Comparison of ENCODE assay signal across 16 cellular contexts in genomic region chr22:42318967-42319366, GRCh38. TPM values are rescaled to one million over a fixed set of nuclear protein-coding genes. Genes with fewer than 3 reads are reported as not detected.
A peak's percentile ranks its signal among the peaks of the same experiment; 100 is the strongest.
DNase-seq lines count a peak whose midpoint lies in the region; TF ChIP-seq lines count a peak whose summit lies in the region.
"Had no signal": no experiment of that assay in that cellular context is flagged by ENCODE, and none has a peak within 500 bp of the region (broad histone marks: within the 10 kb centered on the region; RNA-seq: fewer than 3 reads in every experiment).

No MANE protein-coding gene starts in this region.

- H3K27me3 Mint-ChIP-seq in glutamatergic neuron (ENCODE audit: unreplicated experiment) = peaks cover 19% of the 10 kb centered on the region
- H3K27me3 Mint-ChIP-seq: CD4-positive, alpha-beta T cell had no signal

- no peak for TF ChIP-seq CTCF in esophagus squamous epithelium (IDR thresholded peaks at IDR 0.05)
- TF ChIP-seq CTCF in thyroid gland (IDR thresholded peaks at IDR 0.05) = no peak
- no peak for TF ChIP-seq CTCF in stomach (IDR thresholded peaks at IDR 0.05)
- TF ChIP-seq CTCF in glutamatergic neuron (IDR thresholded peaks at IDR 0.05; ENCODE audit: partially characterized antibody, unreplicated experiment) = no peak

- DNase-seq in caudate nucleus (lab: John Stamatoyannopoulos, UW) (no peak), esophagus squamous epithelium (lab: John Stamatoyannopoulos, UW) (no peak), thyroid gland (no peak), stomach (no peak), glutamatergic neuron (no peak), HT-29 (ENCODE audit: low spot score) (no peak)
- DNase-seq: BE2C; CD4-positive, alpha-beta T cell; DND-41; H9; Kasumi-1; NCI-H1694 treated with DMSO at 0.1 percent for 48 hours; NCI-H526; OCI-M1 had no signal

- H3K36me3 ChIP-seq in BLaER1 treated with 17β-estradiol and CSF1 and Interleukin-3, amounts not matched to agents 10 nM and 100 nM = no peaks in the 10 kb centered on the region
- H3K36me3 ChIP-seq in esophagus squamous epithelium (no peaks in the 10 kb centered on the region), thyroid gland (no peaks in the 10 kb centered on the region), stomach (no peaks in the 10 kb centered on the region)
- H3K36me3 ChIP-seq: BE2C, SJSA1 had no signal

- H4K20me1 ChIP-seq in BLaER1 treated with 17β-estradiol and CSF1 and Interleukin-3, amounts not matched to agents 10 nM and 100 nM = peaks cover 0 to 34% (median 6%) of the 10 kb centered on the region in 11 experiments; a peak in 11 of 22 replicates

- no peak for TF ChIP-seq POLR2A in esophagus squamous epithelium (IDR thresholded peaks at IDR 0.05)
- no peak for TF ChIP-seq POLR2A in thyroid gland (IDR thresholded peaks at IDR 0.05)
- TF ChIP-seq POLR2A in stomach (IDR thresholded peaks at IDR 0.05) = no peak

- H3K27ac Mint-ChIP-seq in glutamatergic neuron (ENCODE audit: unreplicated experiment) = no peak overlapping the region
- H3K27ac Mint-ChIP-seq: CD4-positive, alpha-beta T cell had no signal

- no peaks in the 10 kb centered on the region for H3K9me3 ChIP-seq in BLaER1 treated with 17β-estradiol and CSF1 and Interleukin-3, amounts not matched to agents 10 nM and 100 nM (replicated peaks in 1 of 11)
- H3K9me3 ChIP-seq in esophagus squamous epithelium (no peaks in the 10 kb centered on the region), thyroid gland (no peaks in the 10 kb centered on the region), stomach (no peaks in the 10 kb centered on the region)
- H3K9me3 ChIP-seq: BE2C, SJSA1 had no signal

- intact Hi-C loops in esophagus squamous epithelium (cut with DNase I) (no loop called here), thyroid gland (cut with DNase I) (no loop called here), stomach (cut with DNase I; ENCODE audit: low total_unique reads) (no loop called here)

- no peak overlapping the region for H3K4me3 ChIP-seq in BLaER1 treated with 17β-estradiol and CSF1 and Interleukin-3, amounts not matched to agents 10 nM and 100 nM
- H3K4me3 ChIP-seq in esophagus squamous epithelium = no peak overlapping the region
- no peak overlapping the region for H3K4me3 ChIP-seq in thyroid gland (replicated peaks in 1 of 3)
- H3K4me3 ChIP-seq in stomach = no peak overlapping the region
- H3K4me3 ChIP-seq: SJSA1 had no signal

- 0 out of 22 replicates have a peak overlapping the region, but pooled peaks of 1 of the 11 experiments have one; percentile 2 for H3K9ac ChIP-seq in BLaER1 treated with 17β-estradiol and CSF1 and Interleukin-3, amounts not matched to agents 10 nM and 100 nM

- H3K9me3 Mint-ChIP-seq in glutamatergic neuron (ENCODE audit: unreplicated experiment) = peaks cover 20% of the 10 kb centered on the region
- H3K9me3 Mint-ChIP-seq: CD4-positive, alpha-beta T cell had no signal

- 80 to 89% methylated on average over 1 to 3 of the region's 3 CpGs for WGBS in esophagus squamous epithelium, 2 donors
- 84 to 90% methylated on average over 3 of the region's 3 CpGs for WGBS in thyroid gland, 2 donors
- WGBS in stomach, 5 donors = 85 to 100% (median 88%) methylated on average over 3 of the region's 3 CpGs

- peaks cover 0 to 7% (median 0%) of the 10 kb centered on the region in 11 experiments; a peak in 3 of 22 replicates for H3K27me3 ChIP-seq in BLaER1 treated with 17β-estradiol and CSF1 and Interleukin-3, amounts not matched to agents 10 nM and 100 nM
- H3K27me3 ChIP-seq in esophagus squamous epithelium = no peaks in the 10 kb centered on the region
- H3K27me3 ChIP-seq in thyroid gland = no peaks in the 10 kb centered on the region
- peaks cover 0 to 5% (median 0%) of the 10 kb centered on the region in 3 donors for H3K27me3 ChIP-seq in stomach
- H3K27me3 ChIP-seq: BE2C, SJSA1 had no signal

- TF ChIP-seq EP300 in stomach (IDR thresholded peaks at IDR 0.05) = no peak

- H3K4me1 Mint-ChIP-seq in glutamatergic neuron (ENCODE audit: low read depth, unreplicated experiment) = peaks cover 41% of the 10 kb centered on the region

- H3K36me3 Mint-ChIP-seq in glutamatergic neuron (ENCODE audit: unreplicated experiment) = no peaks in the 10 kb centered on the region

- peak overlapping the region; percentile 53 to 82 (median 67) for H3K4me2 ChIP-seq in BLaER1 treated with 17β-estradiol and CSF1 and Interleukin-3, amounts not matched to agents 10 nM and 100 nM

- peak overlapping the region in 2 of 11 experiments; percentile 8 to 11; a peak in 2 of 22 replicates for H3K27ac ChIP-seq in BLaER1 treated with 17β-estradiol and CSF1 and Interleukin-3, amounts not matched to agents 10 nM and 100 nM
- H3K27ac ChIP-seq in caudate nucleus (ENCODE audit: low read depth, low read length) (peak overlapping the region; percentile 63), esophagus squamous epithelium (peak overlapping the region; percentile 74 to 94 (median 88)), thyroid gland (peak overlapping the region; percentile 5 to 63 (median 45)), stomach (no peak overlapping the region)
- H3K27ac ChIP-seq: SJSA1 had no signal

- H3K4me1 ChIP-seq in BLaER1 treated with 17β-estradiol and CSF1 and Interleukin-3, amounts not matched to agents 10 nM and 100 nM = peaks cover 55 to 93% (median 81%) of the 10 kb centered on the region in 10 experiments
- H3K4me1 ChIP-seq in esophagus squamous epithelium (peaks cover 32 to 74% (median 34%) of the 10 kb centered on the region in 3 donors), thyroid gland (peaks cover 34 to 42% of the 10 kb centered on the region in 2 donors), stomach (peaks cover 15 to 75% (median 54%) of the 10 kb centered on the region in 4 donors)
- H3K4me1 ChIP-seq: SJSA1 had no signal

- H3K4me3 Mint-ChIP-seq in glutamatergic neuron (ENCODE audit: unreplicated experiment) = no peak overlapping the region
- H3K4me3 Mint-ChIP-seq: CD4-positive, alpha-beta T cell; H9 had no signal

RNA-seq across cellular contexts. Expression of gene TCF20, which starts 48.5 kb away (rescaled TPM):
- total RNA-seq in esophagus squamous epithelium (10 to 100 TPM; 40.2 to 52.5 (median 41.0) TPM), thyroid gland (10 to 100 TPM; 47.6 to 82.4 (median 68.7) TPM), stomach (10 to 100 TPM; 11.1 to 50.0 (median 37.5) TPM), glutamatergic neuron (ENCODE audit: unreplicated experiment) (112 TPM)
- polyA plus RNA-seq in stomach = 10 to 100 TPM in 1 of 3 donors, 1 to 10 TPM in 2; 5.8 to 11.0 (median 7.3) TPM
- total RNA-seq in HT-29 (2014; rRNA removed; shearing (Covaris generic)) = 47.2 and 48.3 TPM in 2 replicates

Comparison
In these comparisons a context has a peak if more than half of its experiments do, and no peak if none do; other contexts are left out.
1. H3K27ac ChIP-seq: peak in caudate nucleus (single experiment), esophagus squamous epithelium (4 of 4) and thyroid gland (3 of 3); none in stomach (0 of 5).